17 cellular contexts compared by ENCODE assay signal in the genomic region with DNA sequence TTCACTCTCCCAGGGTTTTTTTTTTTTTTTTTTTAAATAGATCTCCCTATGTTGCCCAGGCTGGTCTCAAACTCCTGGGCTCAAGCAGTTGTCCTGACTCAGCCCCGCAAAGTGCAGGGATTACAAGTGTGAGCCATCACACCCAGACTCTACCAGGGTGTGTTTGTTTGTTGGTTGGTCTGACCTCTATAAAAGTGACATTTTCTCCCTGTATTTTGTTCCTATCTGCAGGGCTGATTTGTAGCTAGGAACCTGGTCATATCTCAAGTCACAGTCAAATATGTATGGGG. TPM values are rescaled to one million over a fixed set of nuclear protein-coding genes. Genes with fewer than 3 reads are reported as not detected.
DNase-seq lines count a peak whose midpoint lies in the region; ATAC-seq and TF ChIP-seq lines count a peak whose summit lies in the region.
"Had no signal": no experiment of that assay in that cellular context is flagged by ENCODE, and none has a peak within 500 bp of the region (broad histone marks: within the 10 kb centered on the region; RNA-seq: fewer than 3 reads in every experiment).

No MANE protein-coding gene starts in this region.

- CTCF ChIA-PET in Caco-2 (lab: Charles Lee): no interaction called here
- CTCF ChIA-PET in activated CD8-positive, alpha-beta memory T cell treated with anti-CD3 and anti-CD28 coated beads, Interleukin-2, amount 10 ng/mL, durations not matched to agents 7 days and 5 days (lab: Charles Lee): no interaction called here

- no peaks in the 10 kb centered on the region for H3K27me3 Mint-ChIP-seq in Caco-2 (ENCODE audit: insufficient read depth, unreplicated experiment)
- H3K27me3 Mint-ChIP-seq in activated CD8-positive, alpha-beta memory T cell treated with anti-CD3 and anti-CD28 coated beads, Interleukin-2, amount 10 ng/mL, durations not matched to agents 7 days and 5 days: peaks cover 27% of the 10 kb centered on the region

- H3K36me3 ChIP-seq in Caco-2 (ENCODE audit: control insufficient read depth, insufficient read depth, low read length): no peaks in the 10 kb centered on the region
- H3K36me3 ChIP-seq in Loucy (ENCODE audit: insufficient read depth, low read length): no peaks in the 10 kb centered on the region

- H4K20me1 ChIP-seq in Loucy (ENCODE audit: insufficient read depth, low read length, poor library complexity, severe bottlenecking): no peaks in the 10 kb centered on the region

- peaks cover 17% of the 10 kb centered on the region for H3K4me1 Mint-ChIP-seq in Caco-2 (ENCODE audit: low read depth, unreplicated experiment)
- H3K4me1 Mint-ChIP-seq in activated CD8-positive, alpha-beta memory T cell treated with anti-CD3 and anti-CD28 coated beads, Interleukin-2, amount 10 ng/mL, durations not matched to agents 7 days and 5 days: peaks cover 4% of the 10 kb centered on the region

- TF ChIP-seq CTCF in Caco-2 (IDR thresholded peaks at IDR 0.05; ENCODE audit: insufficient read depth in 1 of 2, low read depth in 1 of 2, low read length in 1 of 2, severe bottlenecking in 1 of 2, unreplicated experiment in 1 of 2) (no peak), Loucy (conservative IDR thresholded peaks at IDR 0.05; ENCODE audit: low read length) (no peak)

- H3K4me3 ChIP-seq in Caco-2 (ENCODE audit: low read depth, low read length) (no peak overlapping the region), Loucy (ENCODE audit: low read length, poor library complexity, severe bottlenecking) (no peak overlapping the region)
- H3K4me3 ChIP-seq: GM23248 had no signal

- 0 out of 2 replicates have a peak overlapping the region, but pooled peaks have one; percentile 50 for H2AFZ ChIP-seq in Loucy (ENCODE audit: low read length)
- H2AFZ ChIP-seq: GM23248 had no signal

- no peak overlapping the region for H3K4me2 ChIP-seq in Loucy (ENCODE audit: low read depth, low read length, poor library complexity, severe bottlenecking)

- no peak overlapping the region for H3K4me3 Mint-ChIP-seq in Caco-2 (ENCODE audit: unreplicated experiment)
- no peak overlapping the region for H3K4me3 Mint-ChIP-seq in activated CD8-positive, alpha-beta memory T cell treated with anti-CD3 and anti-CD28 coated beads, Interleukin-2, amount 10 ng/mL, durations not matched to agents 7 days and 5 days
- H3K4me3 Mint-ChIP-seq: CD4-positive, alpha-beta memory T cell had no signal

- H3K4me1 ChIP-seq in Caco-2: 0 out of 2 replicates have a peak, but pooled peaks cover 4% of the 10 kb centered on the region
- no peaks in the 10 kb centered on the region for H3K4me1 ChIP-seq in Loucy (ENCODE audit: insufficient read depth, low read length, poor library complexity, severe bottlenecking)

- H3K27me3 ChIP-seq in Caco-2 (replicated peaks; ENCODE audit: control insufficient read depth, insufficient read depth, low read length) (no peaks in the 10 kb centered on the region), Loucy (ENCODE audit: insufficient read depth, low read length, poor library complexity, severe bottlenecking) (no peaks in the 10 kb centered on the region)

- intact Hi-C loops in Caco-2 (cut with micrococcal nuclease; ENCODE audit: unreplicated experiment): no loop called here
- intact Hi-C loops in left colon (cut with DNase I, micrococcal nuclease): no loop called here
- intact Hi-C loops in left cardiac atrium (cut with DNase I): no loop called here

- no peak overlapping the region for H3K9ac ChIP-seq in Loucy (ENCODE audit: low read depth, low read length, poor library complexity, severe bottlenecking)
- H3K9ac ChIP-seq: GM23248 had no signal

- POLR2A ChIA-PET in Caco-2 (lab: Charles Lee): no interaction called here

- no peaks in the 10 kb centered on the region for H3K9me2 ChIP-seq in Loucy (replicated peaks; ENCODE audit: low read depth, low read length)

- ATAC-seq in left colon (peak; percentile 85), left cardiac atrium (no peak)
- ATAC-seq in activated CD8-positive, alpha-beta memory T cell treated with anti-CD3 and anti-CD28 coated beads, Interleukin-2, amount 10 ng/mL, durations not matched to agents 7 days and 5 days: no peak

- no peak for DNase-seq in Caco-2
- DNase-seq in left colon: no peak
- DNase-seq in NCI-H524 treated with DMSO at 0.1 percent for 48 hours (lab: John Stamatoyannopoulos, UW): no peak
- no peak for DNase-seq in left cardiac atrium
- DNase-seq in activated CD8-positive, alpha-beta memory T cell treated with anti-CD3 and anti-CD28 coated beads, Interleukin-2, amount 10 ng/mL, durations not matched to agents 7 days and 5 days: no peak
- DNase-seq: C1 segment of cervical spinal cord; CD4-positive, alpha-beta memory T cell; COR-L47; DMS153; DND-41; GM23248; H7; HCEC 1CT had no signal

- H3K9me3 ChIP-seq in Caco-2 (peaks cover 16% of the 10 kb centered on the region; the same call in 1 of the 2 replicates), Loucy (ENCODE audit: insufficient read depth, low read depth, low read length) (no peaks in the 10 kb centered on the region)

- no peaks in the 10 kb centered on the region for H3K79me2 ChIP-seq in Loucy (ENCODE audit: insufficient read depth, low read length)

- no peaks in the 10 kb centered on the region for H3K9me3 Mint-ChIP-seq in Caco-2 (ENCODE audit: unreplicated experiment)
- H3K9me3 Mint-ChIP-seq in activated CD8-positive, alpha-beta memory T cell treated with anti-CD3 and anti-CD28 coated beads, Interleukin-2, amount 10 ng/mL, durations not matched to agents 7 days and 5 days (ENCODE audit: low read depth): no peaks in the 10 kb centered on the region
- H3K9me3 Mint-ChIP-seq: CD4-positive, alpha-beta memory T cell had no signal

- no peaks in the 10 kb centered on the region for H3K36me3 Mint-ChIP-seq in Caco-2 (ENCODE audit: insufficient read depth, unreplicated experiment)
- no peaks in the 10 kb centered on the region for H3K36me3 Mint-ChIP-seq in activated CD8-positive, alpha-beta memory T cell treated with anti-CD3 and anti-CD28 coated beads, Interleukin-2, amount 10 ng/mL, durations not matched to agents 7 days and 5 days
- H3K36me3 Mint-ChIP-seq: CD4-positive, alpha-beta memory T cell had no signal

- BruUV-seq in Caco-2 (replicated peaks; lab: Mats Ljungman, UMichigan): no TSS peak

- H3F3A ChIP-seq in Loucy (ENCODE audit: low read depth): no peaks in the 10 kb centered on the region

- peak overlapping the region; percentile 41 for H3K27ac Mint-ChIP-seq in Caco-2 (ENCODE audit: unreplicated experiment)
- H3K27ac Mint-ChIP-seq in activated CD8-positive, alpha-beta memory T cell treated with anti-CD3 and anti-CD28 coated beads, Interleukin-2, amount 10 ng/mL, durations not matched to agents 7 days and 5 days: no peak overlapping the region

RNA-seq across cellular contexts. Expression of gene B4GALNT2, which starts 46.3 kb away (rescaled TPM):
- total RNA-seq in Caco-2 (2022): 1.1 and 1.3 TPM in 2 replicates
- 10 to 100 TPM; 45.0 to 99.9 TPM for total RNA-seq in left colon
- total RNA-seq in left cardiac atrium: under 1 TPM in 1 of 2 donors, not detected in 1; 0.03 TPM
- total RNA-seq in activated CD8-positive, alpha-beta memory T cell treated with anti-CD3 and anti-CD28 coated beads, Interleukin-2, amount 10 ng/mL, durations not matched to agents 7 days and 5 days: under 1 TPM; 0.02 to 0.03 TPM
- total RNA-seq: A172, A673, GM23248, H1 had no signal

Comparison
In these comparisons a context has a peak if more than half of its experiments do, and no peak if none do; other contexts are left out.
1. RNA of gene B4GALNT2, which starts 46.3 kb away (total RNA-seq): 45.0 to 99.9 TPM in left colon; 1.1 to 1.3 TPM in Caco-2, 0.02 to 0.03 TPM in activated CD8-positive, alpha-beta memory T cell treated with anti-CD3 and anti-CD28 coated beads, Interleukin-2, amount 10 ng/mL, durations not matched to agents 7 days and 5 days and 0.03 TPM in left cardiac atrium; every median in the first group is over 10 times any median in the second.